Comparison of ENCODE assay signal across 20 cellular contexts in genomic region chr21:31654340-31654739, GRCh38.
"Had no signal": no experiment of that assay in that cellular context is flagged by ENCODE, and none has a peak within 500 bp of the region (broad histone marks: within the 10 kb centered on the region; RNA-seq: fewer than 3 reads in every experiment).

No MANE protein-coding gene starts in this region.

- H3K27me3 ChIP-seq: cardiac muscle cell, right atrium auricular region, tibial nerve had no signal

- H3K36me3 ChIP-seq: cardiac muscle cell, prostate gland, right atrium auricular region had no signal

- H3K9me3 ChIP-seq: mucosa of descending colon, prostate gland, right atrium auricular region, tibial nerve had no signal

- H3K27me3 Mint-ChIP-seq: activated CD4-positive, alpha-beta T cell treated with anti-CD3 and anti-CD28 coated beads for 36 hours; activated naive CD4-positive, alpha-beta T cell treated with anti-CD3 and anti-CD28 coated beads, Interleukin-2, amount 50 U/mL, for 24 hours; naive B cell had no signal

- H3K4me1 ChIP-seq: prostate gland had no signal

- FAIRE-seq: TTC549, urothelium cell line had no signal

- H3K27ac ChIP-seq: cardiac muscle cell, prostate gland, right atrium auricular region, tibial nerve had no signal

- ATAC-seq: activated CD4-positive, alpha-beta T cell treated with anti-CD3 and anti-CD28 coated beads for 36 hours; mucosa of descending colon; stimulated activated naive CD8-positive, alpha-beta T cell treated with anti-CD3 and anti-CD28 coated beads, Interleukin-15, Interleukin-2, amounts not matched to agents 100 U/mL and 50 U/mL, for 24 hours had no signal

- H3K9me3 Mint-ChIP-seq: activated naive CD4-positive, alpha-beta T cell treated with anti-CD3 and anti-CD28 coated beads, Interleukin-2, amount 50 U/mL, for 24 hours; dendritic cell treated with granulocyte-macrophage colony-stimulating factor and Interleukin-4, amounts not matched to agents 40 ng/mL and 50 ng/mL, for 4 days had no signal

- H3K4me3 ChIP-seq: cardiac muscle cell, mucosa of descending colon, prostate gland, right atrium auricular region, tibial nerve had no signal

- DNase-seq: activated CD4-positive, alpha-beta T cell treated with anti-CD3 and anti-CD28 coated beads, Interleukin-2, amount 50 U/mL, for 48 hours; activated effector memory CD4-positive, alpha-beta T cell treated with Interleukin-2 at 50 U/mL for 16 hours; amygdala; mesenchymal stem cell; mucosa of descending colon; naive B cell; stimulated activated CD4-positive, alpha-beta T cell treated with anti-CD3 and anti-CD28 coated beads, Interleukin-12 subunit alpha, Interleukin-12 subunit beta, amount 100 ng/mL, for 4 hours; stimulated activated CD4-positive, alpha-beta T cell treated with anti-CD3 and anti-CD28 coated beads, Interleukin-1b, Interleukin-23, amount 100 ng/mL, for 48 hours; stimulated activated CD8-positive, alpha-beta memory T cell treated with anti-CD3 and anti-CD28 coated beads, Interleukin-4, amount 100 ng/mL, for 48 hours; stimulated activated naive CD8-positive, alpha-beta T cell treated with anti-CD3 and anti-CD28 coated beads, Interleukin-15, Interleukin-2, amounts not matched to agents 100 U/mL and 50 U/mL, for 24 hours; SW 1271 had no signal

- H3K36me3 Mint-ChIP-seq: naive B cell had no signal
